ENCODE assay signal across 8 cellular contexts in genomic region chr5:14156611-14157493, GRCh38. TPM values are rescaled to one million over a fixed set of nuclear protein-coding genes. Genes with fewer than 3 reads are reported as not detected.
A peak's percentile ranks its signal among the peaks of the same experiment; 100 is the strongest.
DNase-seq lines count a peak whose midpoint lies in the region; ATAC-seq and TF ChIP-seq lines count a peak whose summit lies in the region.

No MANE protein-coding gene starts in this region.

- intact Hi-C loops in activated B cell treated with CpG ODN at 0.5 μM for 24 hours (cut with micrococcal nuclease) (loop anchor here (1.0 kb wide), 1 partner anchor 11 kb away; no protein-coding TSS in a partner anchor), left lung (cut with DNase I) (no loop called here), left colon (cut with DNase I, micrococcal nuclease) (loop anchor here in 1 of 2 donors (10.0 kb wide), 1 partner anchor 48 kb away; no protein-coding TSS in a partner anchor)

- H3K36me3 Mint-ChIP-seq in activated B cell treated with CpG ODN at 0.5 μM for 24 hours (ENCODE audit: low read depth) (no peaks in the 10 kb centered on the region), endothelial cell (ENCODE audit: low read depth, unreplicated experiment) (no peaks in the 10 kb centered on the region)

- no peak overlapping the region for H3K27ac Mint-ChIP-seq in activated B cell treated with CpG ODN at 0.5 μM for 24 hours
- no peak overlapping the region for H3K27ac Mint-ChIP-seq in endothelial cell (ENCODE audit: unreplicated experiment)

- TF ChIP-seq CTCF in GM10266 (IDR thresholded peaks at IDR 0.05; ENCODE audit: control insufficient read depth, insufficient read depth, low read depth, missing control alignments) (no peak), activated B cell treated with CpG ODN at 0.5 μM for 24 hours (IDR thresholded peaks at IDR 0.05) (no peak), left lung (IDR thresholded peaks at IDR 0.05) (no peak), endothelial cell (IDR thresholded peaks at IDR 0.05; ENCODE audit: unreplicated experiment) (no peak)

- H3K4me1 ChIP-seq in left lung = peaks cover 34 to 60% of the 10 kb centered on the region in 2 donors

- no peak overlapping the region for H3K4me3 ChIP-seq in left lung

- H3K4me1 Mint-ChIP-seq in activated B cell treated with CpG ODN at 0.5 μM for 24 hours (peaks cover 34% of the 10 kb centered on the region), endothelial cell (ENCODE audit: unreplicated experiment) (peaks cover 46% of the 10 kb centered on the region)

- no peaks in the 10 kb centered on the region for H3K9me3 ChIP-seq in left lung

- H3K27me3 Mint-ChIP-seq in activated B cell treated with CpG ODN at 0.5 μM for 24 hours = no peaks in the 10 kb centered on the region
- H3K27me3 Mint-ChIP-seq in endothelial cell (ENCODE audit: unreplicated experiment) = peaks cover 3% of the 10 kb centered on the region

- POLR2A ChIA-PET in activated B cell treated with CpG ODN at 0.5 μM for 24 hours (lab: Charles Lee) = interaction anchor here (0.6 to 5.4 kb wide), 10 partner anchors 8 to 114 kb away, joined by 3 to 101 read pairs (median 7); partner anchors contain the start of gene TRIO

- H3K9me3 Mint-ChIP-seq in activated B cell treated with CpG ODN at 0.5 μM for 24 hours = no peaks in the 10 kb centered on the region
- H3K9me3 Mint-ChIP-seq in endothelial cell (ENCODE audit: unreplicated experiment) = no peaks in the 10 kb centered on the region

- peak; percentile 59 for DNase-seq in GM10266 (ENCODE audit: extremely low spot score)
- peak; percentile 99 for DNase-seq in H4 (ENCODE audit: low spot score)
- DNase-seq in LHCN-M2 (ENCODE audit: low read depth) = peak; percentile 99
- DNase-seq in activated B cell treated with CpG ODN at 0.5 μM for 24 hours = no peak
- no peak for DNase-seq in left lung
- no peak for DNase-seq in endothelial cell (ENCODE audit: low spot score)
- no peak for DNase-seq in left colon
- no peak for DNase-seq in activated CD4-positive, CD25-positive, alpha-beta regulatory T cell (lab: John Stamatoyannopoulos, UW)

- H3K36me3 ChIP-seq in left lung = no peaks in the 10 kb centered on the region

- H3K27ac ChIP-seq in left lung = peak overlapping the region in 1 of 2 donors; percentile 37

- H3K27me3 ChIP-seq in left lung = no peaks in the 10 kb centered on the region

- ATAC-seq in activated B cell treated with CpG ODN at 0.5 μM for 24 hours (ENCODE audit: low read depth) (peak; percentile 72), left lung (peak; percentile 66), left colon (no peak)

- CTCF ChIA-PET in activated B cell treated with CpG ODN at 0.5 μM for 24 hours (lab: Charles Lee) = interaction anchor here (0.8 to 1.4 kb wide), 6 partner anchors 11 to 91 kb away, joined by 3 to 5 read pairs (median 4); no protein-coding TSS in a partner anchor

- H3K4me3 Mint-ChIP-seq in activated B cell treated with CpG ODN at 0.5 μM for 24 hours (no peak overlapping the region), endothelial cell (ENCODE audit: unreplicated experiment) (no peak overlapping the region)

RNA-seq across cellular contexts. Expression of gene TRIO, which starts 13.7 kb away (rescaled TPM):
- total RNA-seq in H4 (2014; rRNA removed; shearing (Covaris generic)) = 38.2 and 50.9 TPM in 2 replicates
- total RNA-seq in LHCN-M2 (2014; rRNA removed) (168 and 195 TPM in 2 replicates), activated B cell treated with CpG ODN at 0.5 μM for 24 hours (191 and 223 TPM in 2 replicates), left lung (100 to 1,000 TPM; 122 to 151 TPM), endothelial cell (ENCODE audit: unreplicated experiment) (229 TPM), left colon (100 to 1,000 TPM; 140 to 181 TPM)
- 99.4 TPM for polyA plus RNA-seq in LHCN-M2 (2012)

Comparison
In these comparisons a context has a peak if more than half of its experiments do, and no peak if none do; other contexts are left out.
1. DNase-seq: peak in GM10266 (single experiment), H4 (single experiment) and LHCN-M2 (single experiment); none in activated B cell treated with CpG ODN at 0.5 μM for 24 hours (single experiment), left lung (0 of 2), endothelial cell (single experiment), left colon (0 of 2) and activated CD4-positive, CD25-positive, alpha-beta regulatory T cell (0 of 4).